8 cellular contexts compared by ENCODE assay signal in the genomic region with DNA sequence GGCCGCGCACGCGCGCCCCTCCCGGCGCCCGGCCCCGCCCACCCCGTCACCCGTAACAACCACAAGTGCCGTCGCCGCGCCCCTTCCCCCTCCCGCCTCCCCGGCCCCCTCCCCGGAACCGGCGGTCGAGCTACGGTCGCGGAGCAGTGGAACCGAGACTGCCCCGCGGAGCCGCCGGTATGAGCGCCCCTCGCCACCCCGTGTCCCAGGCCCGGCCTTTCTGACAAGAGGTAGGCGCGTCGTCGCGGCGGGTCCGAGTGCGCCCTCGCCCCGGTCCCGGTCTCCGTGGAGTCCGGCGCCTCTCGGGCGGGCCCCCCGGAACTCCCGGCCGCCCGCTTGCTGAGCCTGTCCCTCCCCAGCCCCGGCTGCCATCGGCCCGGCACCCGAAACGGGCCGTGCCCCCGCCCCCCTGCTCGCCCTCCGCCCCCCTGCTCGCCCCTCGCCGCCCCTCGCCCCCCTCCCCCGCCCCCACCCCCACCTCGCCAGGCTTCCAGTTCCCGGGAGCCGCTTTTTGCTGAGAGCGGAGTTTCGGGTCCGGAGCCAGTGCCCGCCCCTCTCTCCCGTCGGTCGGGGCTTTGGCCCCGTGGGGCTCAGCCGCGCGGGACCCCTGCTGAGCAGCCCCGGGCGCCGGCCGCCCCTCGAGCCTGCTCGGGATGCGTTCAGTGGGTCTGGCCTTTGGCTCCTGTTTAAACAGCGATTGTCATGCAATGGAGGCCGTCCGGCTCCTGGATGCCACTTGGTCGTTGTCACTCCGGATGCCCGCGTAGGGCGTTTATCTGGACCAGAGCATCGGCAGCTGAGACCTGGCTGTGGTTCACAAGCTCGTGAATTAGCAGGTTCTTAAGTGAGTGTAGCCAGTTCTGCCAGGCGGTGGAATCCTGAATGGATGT. TPM values are rescaled to one million over a fixed set of nuclear protein-coding genes. Genes with fewer than 3 reads are reported as not detected.
DNase-seq lines count a peak whose midpoint lies in the region; ATAC-seq and TF ChIP-seq lines count a peak whose summit lies in the region.

A gene (plus strand): TSS at position 92 of the 890 bp plus-strand sequence. CDS start 2,628 bp downstream, outside the sequence.

- H3K9ac ChIP-seq in Loucy (ENCODE audit: low read depth, low read length, poor library complexity, severe bottlenecking) (peak within 1 kb of the TSS; percentile 84), endodermal cell (ENCODE audit: extremely low read depth, low read length, poor library complexity, severe bottlenecking) (peak within 1 kb of the TSS; percentile 51)

- H2AFZ ChIP-seq in Loucy (ENCODE audit: low read length) = peak within 1 kb of the TSS; percentile 76

- H3K27me3 ChIP-seq in Loucy (ENCODE audit: insufficient read depth, low read length, poor library complexity, severe bottlenecking) (no peaks in the 10 kb centered on the region), endodermal cell (ENCODE audit: control insufficient read depth, insufficient read depth, low read length, poor library complexity, severe bottlenecking) (no peaks in the 10 kb centered on the region), suprapubic skin (no peaks in the 10 kb centered on the region)

- H3K4me3 ChIP-seq in Loucy (ENCODE audit: low read length, poor library complexity, severe bottlenecking) (peak within 1 kb of the TSS; percentile 87), endodermal cell (ENCODE audit: low read length) (peak within 1 kb of the TSS; percentile 79), suprapubic skin (peak within 1 kb of the TSS; percentile 79)

- TF ChIP-seq EP300 in suprapubic skin (IDR thresholded peaks at IDR 0.05) = no peak

- H3K9me3 Mint-ChIP-seq in activated CD4-positive, alpha-beta T cell treated with anti-CD3 and anti-CD28 coated beads, Interleukin-2, amount 10 ng/mL, durations not matched to agents 7 days and 5 days = peaks cover 19% of the 10 kb centered on the region
- peaks cover 30% of the 10 kb centered on the region for H3K9me3 Mint-ChIP-seq in endodermal cell

- H3K79me2 ChIP-seq in Loucy (ENCODE audit: insufficient read depth, low read length) = peaks cover 48% of the 10 kb centered on the region

- H3K27ac Mint-ChIP-seq in activated CD4-positive, alpha-beta T cell treated with anti-CD3 and anti-CD28 coated beads, Interleukin-2, amount 10 ng/mL, durations not matched to agents 7 days and 5 days = peak within 1 kb of the TSS; percentile 94
- H3K27ac Mint-ChIP-seq in endodermal cell = peak within 1 kb of the TSS; percentile 86

- no peaks in the 10 kb centered on the region for H3K27me3 Mint-ChIP-seq in activated CD4-positive, alpha-beta T cell treated with anti-CD3 and anti-CD28 coated beads, Interleukin-2, amount 10 ng/mL, durations not matched to agents 7 days and 5 days
- H3K27me3 Mint-ChIP-seq in endodermal cell (ENCODE audit: insufficient read depth) = peaks cover 2% of the 10 kb centered on the region

- peaks cover 60% of the 10 kb centered on the region for H3K36me3 Mint-ChIP-seq in activated CD4-positive, alpha-beta T cell treated with anti-CD3 and anti-CD28 coated beads, Interleukin-2, amount 10 ng/mL, durations not matched to agents 7 days and 5 days (ENCODE audit: low read depth)
- H3K36me3 Mint-ChIP-seq in endodermal cell (ENCODE audit: low read depth) = peaks cover 27% of the 10 kb centered on the region

- peak; percentile 63 for DNase-seq in Daoy (ENCODE audit: low read depth)
- peak; percentile 49 for DNase-seq in activated CD4-positive, alpha-beta T cell treated with anti-CD3 and anti-CD28 coated beads, Interleukin-2, amount 10 ng/mL, durations not matched to agents 7 days and 5 days
- peak; percentile 93 for DNase-seq in endodermal cell
- DNase-seq in mucosa of gallbladder (ENCODE audit: low spot score) = no peak
- DNase-seq in suprapubic skin (ENCODE audit: low spot score in 2 of 2) = peak; percentile 85 to 88
- DNase-seq in NCI-H2029 treated with DMSO at 0.1 percent for 48 hours (lab: John Stamatoyannopoulos, UW) = no peak

- H3K4me3 Mint-ChIP-seq in activated CD4-positive, alpha-beta T cell treated with anti-CD3 and anti-CD28 coated beads, Interleukin-2, amount 10 ng/mL, durations not matched to agents 7 days and 5 days = peak within 1 kb of the TSS; percentile 88
- peak within 1 kb of the TSS; percentile 69 for H3K4me3 Mint-ChIP-seq in endodermal cell

- no peaks in the 10 kb centered on the region for H3K9me2 ChIP-seq in Loucy (replicated peaks; ENCODE audit: low read depth, low read length)

- peak; percentile 35 for ATAC-seq in GM21825 (IDR thresholded peaks at IDR 0.05; ENCODE audit: unreplicated experiment)

- peak within 1 kb of the TSS; percentile 80 for H3K4me2 ChIP-seq in Loucy (ENCODE audit: low read depth, low read length, poor library complexity, severe bottlenecking)

- 0 to 1% methylated on average over 22 to 76 of the region's 99 CpGs for WGBS in endodermal cell (ENCODE audit: insufficient coverage in 1 of 2, insufficient read length in 1 of 2), 2 experiments
- 0% methylated on average over 2 of the region's 99 CpGs for WGBS in suprapubic skin

- no peaks in the 10 kb centered on the region for H3F3A ChIP-seq in Loucy (ENCODE audit: low read depth)

- H3K27ac ChIP-seq in endodermal cell (ENCODE audit: low read depth, low read length) = peak within 1 kb of the TSS; percentile 74
- H3K27ac ChIP-seq in suprapubic skin = peak within 1 kb of the TSS; percentile 95

- peaks cover 9% of the 10 kb centered on the region for H3K9me3 ChIP-seq in Loucy (ENCODE audit: insufficient read depth, low read depth, low read length)
- H3K9me3 ChIP-seq in endodermal cell (ENCODE audit: control insufficient read depth, low read length) = peaks cover 18% of the 10 kb centered on the region
- H3K9me3 ChIP-seq in suprapubic skin = no peaks in the 10 kb centered on the region

- peaks cover 70% of the 10 kb centered on the region for H3K4me1 Mint-ChIP-seq in activated CD4-positive, alpha-beta T cell treated with anti-CD3 and anti-CD28 coated beads, Interleukin-2, amount 10 ng/mL, durations not matched to agents 7 days and 5 days
- H3K4me1 Mint-ChIP-seq in endodermal cell = peaks cover 28% of the 10 kb centered on the region

- POLR2A ChIA-PET in activated CD4-positive, alpha-beta T cell treated with anti-CD3 and anti-CD28 coated beads, Interleukin-2, amount 10 ng/mL, durations not matched to agents 7 days and 5 days (lab: Charles Lee) = interaction anchor here (0.6 to 1.0 kb wide), 2 partner anchors 17 to 480 kb away, joined by 3 read pairs; no protein-coding TSS in a partner anchor

- TF ChIP-seq POLR2A in suprapubic skin (IDR thresholded peaks at IDR 0.05) = peak in 1 of 2 donors; percentile 11

- CTCF ChIA-PET in activated CD4-positive, alpha-beta T cell treated with anti-CD3 and anti-CD28 coated beads, Interleukin-2, amount 10 ng/mL, durations not matched to agents 7 days and 5 days (lab: Charles Lee) = interaction anchor here (0.7 to 1.5 kb wide), 5 partner anchors 11 to 53 kb away, joined by 3 to 5 read pairs (median 3); no protein-coding TSS in a partner anchor

- H4K20me1 ChIP-seq in Loucy (ENCODE audit: insufficient read depth, low read length, poor library complexity, severe bottlenecking) = peaks cover 16% of the 10 kb centered on the region

- H3K4me1 ChIP-seq in Loucy (ENCODE audit: insufficient read depth, low read length, poor library complexity, severe bottlenecking) = peaks cover 46% of the 10 kb centered on the region
- peaks cover 4% of the 10 kb centered on the region for H3K4me1 ChIP-seq in endodermal cell (ENCODE audit: control insufficient read depth, insufficient read depth, low read length)
- H3K4me1 ChIP-seq in suprapubic skin = peaks cover 41% of the 10 kb centered on the region

- no peak for TF ChIP-seq CTCF in Loucy (conservative IDR thresholded peaks at IDR 0.05; ENCODE audit: low read length)
- no peak for TF ChIP-seq CTCF in endodermal cell (conservative IDR thresholded peaks at IDR 0.05)
- no peak for TF ChIP-seq CTCF in suprapubic skin (IDR thresholded peaks at IDR 0.05)

- no peaks in the 10 kb centered on the region for H3K36me3 ChIP-seq in Loucy (ENCODE audit: insufficient read depth, low read length)
- H3K36me3 ChIP-seq in endodermal cell (ENCODE audit: control insufficient read depth, insufficient read depth, low read length) = peaks cover 18% of the 10 kb centered on the region
- peaks cover 9% of the 10 kb centered on the region for H3K36me3 ChIP-seq in suprapubic skin

RNA-seq across cellular contexts. Expression of the gene that starts here (rescaled TPM):
- total RNA-seq in Daoy (2014; rRNA removed; shearing (Covaris generic)) = 25.5 and 26.8 TPM in 2 replicates
- total RNA-seq in activated CD4-positive, alpha-beta T cell treated with anti-CD3 and anti-CD28 coated beads, Interleukin-2, amount 10 ng/mL, durations not matched to agents 7 days and 5 days = 10 to 100 TPM; 56.6 to 57.4 TPM
- 10 to 100 TPM; 77.0 to 87.4 TPM for total RNA-seq in endodermal cell
- 104 TPM for polyA plus RNA-seq in endodermal cell (2013, experiment 1 of 2)
- polyA plus RNA-seq in endodermal cell (2013, experiment 2 of 2) = 90.5 TPM
- 71.2 TPM for total RNA-seq in mucosa of gallbladder
- total RNA-seq in suprapubic skin = 10 to 100 TPM; 35.5 to 87.3 (median 51.6) TPM

Comparison
In these comparisons a context has a peak if more than half of its experiments do, and no peak if none do; other contexts are left out.
1. DNase-seq: peak in Daoy (single experiment), activated CD4-positive, alpha-beta T cell treated with anti-CD3 and anti-CD28 coated beads, Interleukin-2, amount 10 ng/mL, durations not matched to agents 7 days and 5 days (single experiment), endodermal cell (single experiment) and suprapubic skin (2 of 2); none in mucosa of gallbladder (single experiment) and NCI-H2029 treated with DMSO at 0.1 percent for 48 hours (single experiment).
2. Peak in every context shown above with its lines, with median percentiles within 50 percentile points of each other: H3K4me3 ChIP-seq.